Comparison of ENCODE assay signal across 10 cellular contexts in the genomic region with DNA sequence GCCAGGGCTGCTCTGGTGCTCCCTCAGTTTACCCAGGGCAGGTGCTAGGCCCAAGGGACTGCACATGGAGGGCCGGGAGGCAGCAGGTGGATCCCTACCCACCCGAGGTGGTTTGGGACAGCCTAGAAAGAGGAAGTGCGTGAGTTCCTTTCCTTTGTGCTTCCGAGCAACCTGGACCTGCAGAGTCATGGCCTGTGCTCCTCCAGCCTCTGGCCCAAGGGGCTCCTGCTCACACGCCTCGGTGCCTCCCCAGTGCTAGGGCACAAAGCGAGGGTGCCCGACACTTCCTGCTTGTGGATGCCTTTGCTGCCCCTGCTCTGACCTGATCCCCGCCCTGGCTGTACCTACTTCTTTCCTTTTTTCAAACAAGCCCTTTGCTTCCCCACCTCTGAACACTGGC.
DNase-seq lines count a peak whose midpoint lies in the region; ATAC-seq and TF ChIP-seq lines count a peak whose summit lies in the region.
"Had no signal": no experiment of that assay in that cellular context is flagged by ENCODE, and none has a peak within 500 bp of the region (broad histone marks: within the 10 kb centered on the region; RNA-seq: fewer than 3 reads in every experiment).

No MANE protein-coding gene starts in this region.

- H3K4me1 ChIP-seq in HCT116 (ENCODE audit: control insufficient read depth in 1 of 2, insufficient read depth in 2 of 2, low read length in 2 of 2) = peaks cover 17 to 43% of the 10 kb centered on the region in 2 experiments
- peaks cover 95% of the 10 kb centered on the region for H3K4me1 ChIP-seq in left ventricle myocardium inferior
- H3K4me1 ChIP-seq in suprapubic skin = peaks cover 98% of the 10 kb centered on the region

- DNase-seq in HCT116 (ENCODE audit: low read depth, low spot score) (no peak), SKM-1 (lab: John Stamatoyannopoulos, UW; ENCODE audit: unreplicated experiment) (peak; percentile 33), left ventricle myocardium inferior (no peak), suprapubic skin (ENCODE audit: low spot score in 2 of 2) (no peak), cerebellar nuclear complex (lab: John Stamatoyannopoulos, UW) (no peak), hypothalamus (lab: John Stamatoyannopoulos, UW) (no peak), NCI-H345 (lab: John Stamatoyannopoulos, UW) (no peak)
- DNase-seq: activated T-cell treated with anti-CD3 and anti-CD28 coated beads, Interleukin-2, amount 50 U/mL, for 48 hours; mucosa of descending colon had no signal

- H3K79me2 ChIP-seq in HCT116 (ENCODE audit: insufficient read depth, low read length) = peaks cover 9% of the 10 kb centered on the region; the same call in 1 of the 2 replicates

- H3K27ac ChIP-seq in HCT116 (ENCODE audit: low read depth, low read length) (peak overlapping the region; percentile 46; the same call in 1 of the 2 replicates), left ventricle myocardium inferior (replicated peaks) (peak overlapping the region; percentile 92), suprapubic skin (peak overlapping the region; percentile 82)

- CTCF ChIA-PET in HCT116 (lab: Charles Lee) = no interaction called here

- H3K9me3 ChIP-seq in HCT116 (ENCODE audit: control insufficient read depth in 1 of 2, insufficient read depth in 1 of 2, low read depth in 1 of 2, low read length in 2 of 2) (no peaks in the 10 kb centered on the region), left ventricle myocardium inferior (replicated peaks) (no peaks in the 10 kb centered on the region), suprapubic skin (no peaks in the 10 kb centered on the region)
- H3K9me3 ChIP-seq: mucosa of descending colon had no signal

- H3K27me3 ChIP-seq in HCT116 (ENCODE audit: insufficient read depth, low read length) (no peaks in the 10 kb centered on the region), left ventricle myocardium inferior (ENCODE audit: low read depth) (no peaks in the 10 kb centered on the region), suprapubic skin (no peaks in the 10 kb centered on the region)

- no peak for TF ChIP-seq EP300 in suprapubic skin (IDR thresholded peaks at IDR 0.05)

- H3K9me2 ChIP-seq in HCT116 (ENCODE audit: insufficient read depth) = no peaks in the 10 kb centered on the region

- WGBS in suprapubic skin = 63% methylated on average over 9 of the region's 9 CpGs

- BruUV-seq in HCT116 (replicated peaks; lab: Mats Ljungman, UMichigan) = no TSS peak

- ATAC-seq in HCT116 (no peak), GM21423 (IDR thresholded peaks at IDR 0.05; ENCODE audit: unreplicated experiment) (no peak)
- ATAC-seq: mucosa of descending colon had no signal

- no peak overlapping the region for H2AFZ ChIP-seq in HCT116 (ENCODE audit: low read depth, low read length, poor library complexity, severe bottlenecking)

- TF ChIP-seq CTCF in HCT116 (IDR thresholded peaks at IDR 0.05 in 2 of 3, conservative IDR thresholded peaks at IDR 0.05 in 1 of 3; ENCODE audit: borderline replicate concordance in 1 of 3, insufficient read depth in 1 of 3, low read depth in 2 of 3, low read length in 2 of 3) = no peak
- TF ChIP-seq CTCF in left ventricle myocardium inferior (IDR thresholded peaks at IDR 0.05; ENCODE audit: borderline replicate concordance) = no peak
- TF ChIP-seq CTCF in suprapubic skin (IDR thresholded peaks at IDR 0.05) = no peak

- TF ChIP-seq POLR2A in HCT116 (IDR thresholded peaks at IDR 0.05; ENCODE audit: borderline replicate concordance, extremely low read depth, insufficient read depth, insufficient read length) (no peak), suprapubic skin (IDR thresholded peaks at IDR 0.05) (no peak)

- peak overlapping the region; percentile 82 for H3K4me2 ChIP-seq in HCT116 (ENCODE audit: low read length)

- H4K20me1 ChIP-seq in HCT116 (ENCODE audit: insufficient read depth) = no peaks in the 10 kb centered on the region

- peak overlapping the region; percentile 26; the same call in 1 of the 2 replicates for H3K9ac ChIP-seq in HCT116 (ENCODE audit: low read length)

- intact Hi-C loops in HCT116 (cut with micrococcal nuclease) (no loop called here), left ventricle myocardium inferior (cut with micrococcal nuclease) (no loop called here)

- H3K36me3 ChIP-seq in HCT116 (ENCODE audit: control insufficient read depth in 1 of 2, insufficient read depth in 2 of 2, low read length in 2 of 2) (no peaks in the 10 kb centered on the region), left ventricle myocardium inferior (peaks cover 12% of the 10 kb centered on the region), suprapubic skin (peaks cover 13% of the 10 kb centered on the region)

- TF ChIP-seq RAD21 in HCT116 (IDR thresholded peaks at IDR 0.05; ENCODE audit: low read depth) = no peak

- H3K4me3 ChIP-seq in HCT116 (replicated peaks in 1 of 2; ENCODE audit: low read depth in 1 of 2, low read length in 2 of 2) (no peak overlapping the region), left ventricle myocardium inferior (peak overlapping the region; percentile 55), suprapubic skin (no peak overlapping the region)
- H3K4me3 ChIP-seq: mucosa of descending colon had no signal

- RAD21 ChIA-PET in HCT116 (lab: Charles Lee; ENCODE audit: low non-redundant PET in 1 of 2, low total read pairs in 2 of 2, uncharacterized antibody in 2 of 2, unreplicated experiment in 2 of 2) = no interaction called here

- POLR2A ChIA-PET in HCT116 (lab: Charles Lee) = no interaction called here

TF ChIP-seq in HCT116, 20 proteins besides CTCF, POLR2A, EP300 and RAD21:
- TF ChIP-seq TCF7L2 (IDR thresholded peaks at IDR 0.05; ENCODE audit: borderline replicate concordance, extremely low read depth, insufficient read depth, insufficient read length) = no peak
- no peak for TF ChIP-seq CBX3 (IDR thresholded peaks at IDR 0.05; ENCODE audit: low read depth)
- TF ChIP-seq ZFX (IDR thresholded peaks at IDR 0.05) = no peak
- TF ChIP-seq, protein P1, sequence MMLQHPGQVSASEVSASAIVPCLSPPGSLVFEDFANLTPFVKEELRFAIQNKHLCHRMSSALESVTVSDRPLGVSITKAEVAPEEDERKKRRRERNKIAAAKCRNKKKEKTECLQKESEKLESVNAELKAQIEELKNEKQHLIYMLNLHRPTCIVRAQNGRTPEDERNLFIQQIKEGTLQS (IDR thresholded peaks at IDR 0.05) = no peak
